17 cellular contexts compared by ENCODE assay signal in genomic region chr22:21455334-21456089, GRCh38. TPM values are rescaled to one million over a fixed set of nuclear protein-coding genes. Genes with fewer than 3 reads are reported as not detected.
DNase-seq lines count a peak whose midpoint lies in the region; ATAC-seq and TF ChIP-seq lines count a peak whose summit lies in the region.
"Had no signal": no experiment of that assay in that cellular context is flagged by ENCODE, and none has a peak within 500 bp of the region (broad histone marks: within the 10 kb centered on the region; RNA-seq: fewer than 3 reads in every experiment).

No MANE protein-coding gene starts in this region.

- no peak overlapping the region for H2BK120ac ChIP-seq in mesenchymal stem cell (ENCODE audit: low read depth, low read length)

- TF ChIP-seq CTCF in chondrocyte (IDR thresholded peaks at IDR 0.05) (no peak), thyroid gland (IDR thresholded peaks at IDR 0.05) (no peak)

- no peak overlapping the region for H3K4me3 Mint-ChIP-seq in chondrocyte (ENCODE audit: unreplicated experiment)
- H3K4me3 Mint-ChIP-seq: activated CD4-positive, alpha-beta memory T cell treated with anti-CD3 and anti-CD28 coated beads for 36 hours; brain; CD4-positive, alpha-beta T cell; memory B cell; stimulated activated naive CD8-positive, alpha-beta T cell treated with anti-CD3 and anti-CD28 coated beads, Interleukin-15, Interleukin-2, amounts not matched to agents 100 ng/mL and 50 ng/mL, for 24 hours had no signal

- H3K27ac Mint-ChIP-seq in activated naive CD4-positive, alpha-beta T cell treated with anti-CD3 and anti-CD28 coated beads, Interleukin-2, amount 50 U/mL, for 72 hours, result peak overlapping the region in 1 of 2 donors; percentile 50
- no peak overlapping the region for H3K27ac Mint-ChIP-seq in chondrocyte (ENCODE audit: unreplicated experiment)
- H3K27ac Mint-ChIP-seq: activated CD4-positive, alpha-beta memory T cell treated with anti-CD3 and anti-CD28 coated beads for 36 hours; CD4-positive, alpha-beta T cell; memory B cell; stimulated activated naive CD8-positive, alpha-beta T cell treated with anti-CD3 and anti-CD28 coated beads, Interleukin-15, Interleukin-2, amounts not matched to agents 100 ng/mL and 50 ng/mL, for 24 hours had no signal

- H2AK5ac ChIP-seq in mesenchymal stem cell (ENCODE audit: low read length, severe bottlenecking), result no peak overlapping the region

- no peaks in the 10 kb centered on the region for H3K27me3 Mint-ChIP-seq in chondrocyte (ENCODE audit: low read depth)
- H3K27me3 Mint-ChIP-seq: activated CD4-positive, alpha-beta memory T cell treated with anti-CD3 and anti-CD28 coated beads for 36 hours; brain; CD4-positive, alpha-beta T cell; memory B cell; stimulated activated naive CD8-positive, alpha-beta T cell treated with anti-CD3 and anti-CD28 coated beads, Interleukin-15, Interleukin-2, amounts not matched to agents 100 ng/mL and 50 ng/mL, for 24 hours had no signal

- H3K9me3 ChIP-seq in mesenchymal stem cell (ENCODE audit: control insufficient read depth, low read length) (no peaks in the 10 kb centered on the region), thyroid gland (no peaks in the 10 kb centered on the region)

- H3K4me1 Mint-ChIP-seq in chondrocyte (ENCODE audit: low read depth), result no peaks in the 10 kb centered on the region
- H3K4me1 Mint-ChIP-seq: memory B cell had no signal

- H3K4me1 ChIP-seq in mesenchymal stem cell (ENCODE audit: control insufficient read depth, insufficient read depth, low read depth, low read length) (peaks cover 11% of the 10 kb centered on the region), thyroid gland (peaks cover 0 to 13% of the 10 kb centered on the region in 2 donors)

- intact Hi-C loops in thyroid gland (cut with DNase I), result no loop called here

- H3K18ac ChIP-seq in mesenchymal stem cell (ENCODE audit: low read depth in 1 of 2, low read length in 2 of 2), result peak overlapping the region in 1 of 2 experiments; percentile 0

- peak overlapping the region; percentile 18 for H4K91ac ChIP-seq in mesenchymal stem cell (ENCODE audit: low read length)

- DNase-seq in activated naive CD4-positive, alpha-beta T cell treated with anti-CD3 and anti-CD28 coated beads, Interleukin-2, amount 50 U/mL, for 72 hours (ENCODE audit: low spot score in 2 of 2), result peak; percentile 1 to 37
- DNase-seq in activated naive CD4-positive, alpha-beta T cell (lab: John Stamatoyannopoulos, UW), result no peak
- peak; percentile 56 for DNase-seq in chondrocyte (ENCODE audit: low spot score)
- DNase-seq in mesenchymal stem cell, result no peak
- DNase-seq in thyroid gland, result no peak
- DNase-seq in NCI-H2107 treated with DMSO at 0.1 percent for 48 hours (lab: John Stamatoyannopoulos, UW; ENCODE audit: unreplicated experiment), result no peak
- no peak for DNase-seq in LoVo (ENCODE audit: low spot score)
- DNase-seq: activated CD4-positive, alpha-beta memory T cell treated with anti-CD3 and anti-CD28 coated beads for 36 hours; dermis blood vessel endothelial cell; DMS79; erythroblast; NCI-H1417 treated with DMSO at 0.1 percent for 48 hours had no signal

- no peak for ATAC-seq in activated naive CD4-positive, alpha-beta T cell treated with anti-CD3 and anti-CD28 coated beads, Interleukin-2, amount 50 U/mL, for 72 hours
- ATAC-seq in HG02840 (IDR thresholded peaks at IDR 0.05; ENCODE audit: low FRiP score, unreplicated experiment), result no peak

- H2BK15ac ChIP-seq in mesenchymal stem cell (ENCODE audit: low read depth, poor library complexity, severe bottlenecking), result no peak overlapping the region

- H3K23ac ChIP-seq in mesenchymal stem cell (ENCODE audit: low read length in 2 of 2), result no peak overlapping the region

- H2BK5ac ChIP-seq in mesenchymal stem cell (ENCODE audit: low read depth, low read length, poor library complexity, severe bottlenecking), result no peak overlapping the region

- no peak overlapping the region for H3K9ac ChIP-seq in mesenchymal stem cell (ENCODE audit: low read length)

- H3K4me3 ChIP-seq in mesenchymal stem cell (ENCODE audit: insufficient read depth in 1 of 2, low read depth in 1 of 2, low read length in 2 of 2) (no peak overlapping the region), thyroid gland (replicated peaks in 1 of 3) (no peak overlapping the region)

- no peaks in the 10 kb centered on the region for H3K9me3 Mint-ChIP-seq in activated naive CD4-positive, alpha-beta T cell treated with anti-CD3 and anti-CD28 coated beads, Interleukin-2, amount 50 U/mL, for 72 hours
- no peaks in the 10 kb centered on the region for H3K9me3 Mint-ChIP-seq in chondrocyte (ENCODE audit: low read depth)
- H3K9me3 Mint-ChIP-seq: activated CD4-positive, alpha-beta memory T cell treated with anti-CD3 and anti-CD28 coated beads for 36 hours; brain; CD4-positive, alpha-beta T cell; memory B cell; stimulated activated naive CD8-positive, alpha-beta T cell treated with anti-CD3 and anti-CD28 coated beads, Interleukin-15, Interleukin-2, amounts not matched to agents 100 ng/mL and 50 ng/mL, for 24 hours had no signal

- 90% methylated on average over 19 of the region's 19 CpGs for whole genome bisulfite sequencing in mesenchymal stem cell
- WGBS in thyroid gland, 2 donors, result 85 to 86% methylated on average over 9 to 13 of the region's 19 CpGs

- H3K4me2 ChIP-seq in mesenchymal stem cell (ENCODE audit: low read length, poor library complexity, severe bottlenecking), result no peak overlapping the region

- H3K36me3 ChIP-seq in mesenchymal stem cell (ENCODE audit: control insufficient read depth in 1 of 2, insufficient read depth in 2 of 2, low read depth in 1 of 2, low read length in 2 of 2), result peaks cover 0 to under 1% of the 10 kb centered on the region in 2 experiments
- H3K36me3 ChIP-seq in thyroid gland, result no peaks in the 10 kb centered on the region

- H3K4ac ChIP-seq in mesenchymal stem cell (ENCODE audit: low read depth in 1 of 2, low read length in 2 of 2), result no peak overlapping the region

- H3K27ac ChIP-seq in mesenchymal stem cell (ENCODE audit: low read length, poor library complexity, severe bottlenecking) (no peak overlapping the region), thyroid gland (peak overlapping the region; percentile 43 to 84 (median 52))

- peaks cover 12% of the 10 kb centered on the region for H3K79me1 ChIP-seq in mesenchymal stem cell (replicated peaks; ENCODE audit: low read length, poor library complexity, severe bottlenecking)

- peak overlapping the region in 1 of 2 experiments; percentile 23 for H2BK12ac ChIP-seq in mesenchymal stem cell (ENCODE audit: low read length in 2 of 2)

- no peaks in the 10 kb centered on the region for H3K27me3 ChIP-seq in mesenchymal stem cell (ENCODE audit: control insufficient read depth in 1 of 2, insufficient read depth in 1 of 2, low read length in 2 of 2)
- no peaks in the 10 kb centered on the region for H3K27me3 ChIP-seq in thyroid gland

- no peaks in the 10 kb centered on the region for H3K36me3 Mint-ChIP-seq in activated naive CD4-positive, alpha-beta T cell treated with anti-CD3 and anti-CD28 coated beads, Interleukin-2, amount 50 U/mL, for 72 hours
- H3K36me3 Mint-ChIP-seq in chondrocyte (ENCODE audit: low read depth), result no peaks in the 10 kb centered on the region
- H3K36me3 Mint-ChIP-seq: activated CD4-positive, alpha-beta memory T cell treated with anti-CD3 and anti-CD28 coated beads for 36 hours; brain; memory B cell had no signal

- no peak for TF ChIP-seq POLR2A in thyroid gland (IDR thresholded peaks at IDR 0.05)

- H2AFZ ChIP-seq in mesenchymal stem cell (ENCODE audit: low read depth, low read length), result no peak overlapping the region

- no peak overlapping the region for H3K14ac ChIP-seq in mesenchymal stem cell (ENCODE audit: low read length in 2 of 2)

- H4K8ac ChIP-seq in mesenchymal stem cell (ENCODE audit: low read length), result no peak overlapping the region

RNA-seq across cellular contexts. Expression of gene TMEM191C, which starts 11.7 kb away (rescaled TPM):
- total RNA-seq in activated naive CD4-positive, alpha-beta T cell treated with anti-CD3 and anti-CD28 coated beads, Interleukin-2, amount 50 U/mL, for 72 hours, result 1 to 10 TPM in 1 of 2 donors, under 1 TPM in 1; 0.93 to 3.2 TPM
- total RNA-seq in chondrocyte (0.49 to 1.7 TPM (median 1.5 TPM) in 3 replicates), thyroid gland (1 to 10 TPM in 1 of 4 donors, under 1 TPM in 3; 0.20 to 3.9 (median 0.91) TPM)
- 0.79 TPM for polyA plus RNA-seq in mesenchymal stem cell (2013, experiment 1 of 2)
- 0.95 TPM for polyA plus RNA-seq in mesenchymal stem cell (2013, experiment 2 of 2)

RNA-seq across cellular contexts. Expression of gene HIC2, which starts 38.3 kb away (rescaled TPM):
- total RNA-seq in activated naive CD4-positive, alpha-beta T cell treated with anti-CD3 and anti-CD28 coated beads, Interleukin-2, amount 50 U/mL, for 72 hours, result 1 to 10 TPM; 6.0 to 6.8 TPM
- total RNA-seq in chondrocyte (4.3 to 4.9 TPM (median 4.5 TPM) in 3 replicates), thyroid gland (1 to 10 TPM; 4.7 to 7.7 (median 6.5) TPM)
- 3.3 TPM for polyA plus RNA-seq in mesenchymal stem cell (2013, experiment 1 of 2)
- polyA plus RNA-seq in mesenchymal stem cell (2013, experiment 2 of 2), result 3.1 TPM

Comparison
In these comparisons a context has a peak if more than half of its experiments do, and no peak if none do; other contexts are left out.
1. DNase-seq: peak in activated naive CD4-positive, alpha-beta T cell treated with anti-CD3 and anti-CD28 coated beads, Interleukin-2, amount 50 U/mL, for 72 hours (2 of 2) and chondrocyte (single experiment); none in activated naive CD4-positive, alpha-beta T cell (0 of 4), mesenchymal stem cell (single experiment), thyroid gland (0 of 2), NCI-H2107 treated with DMSO at 0.1 percent for 48 hours (single experiment) and LoVo (single experiment).